In the genomic region with DNA sequence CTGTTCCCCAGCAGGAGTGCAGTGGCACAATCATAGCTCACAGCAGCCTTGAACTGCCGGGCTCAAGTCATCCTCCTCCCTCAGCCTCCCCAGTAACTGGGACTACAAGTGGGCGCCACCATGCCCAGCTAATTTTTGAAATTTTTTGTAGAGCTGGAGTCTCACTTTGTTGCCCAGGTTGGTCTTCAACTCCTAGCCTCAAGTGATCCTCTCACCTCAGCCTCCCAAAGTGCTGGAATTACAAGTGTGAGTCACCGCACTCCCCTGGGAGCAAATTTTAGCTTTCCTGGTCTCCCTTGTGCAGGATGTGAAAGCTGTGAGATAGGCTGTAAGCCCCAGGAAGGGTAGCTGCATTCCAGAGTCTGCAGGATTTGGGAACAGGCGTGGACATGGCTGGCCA, we compare ENCODE assay signal across 10 cellular contexts.
"Had no signal": no experiment of that assay in that cellular context is flagged by ENCODE, and none has a peak within 500 bp of the region (broad histone marks: within the 10 kb centered on the region; RNA-seq: fewer than 3 reads in every experiment).

No MANE protein-coding gene starts in this region.

- H2AFZ ChIP-seq: GM23248 had no signal

- H3K27ac ChIP-seq: GM23248, KMS-11 had no signal

- H3K4me2 ChIP-seq: KMS-11 had no signal

- H3K4me1 ChIP-seq: HAP-1 had no signal

- H3K4me3 Mint-ChIP-seq: HFFc6, IgD-negative memory B cell had no signal

- H3K9me3 ChIP-seq: HAP-1 had no signal

- H3K36me3 ChIP-seq: HAP-1 had no signal

- H3K9me3 Mint-ChIP-seq: HFFc6, IgD-negative memory B cell had no signal

- DNase-seq: GM23248, GOT3, H7, HFFc6, KBM-7 had no signal

- H3K4me3 ChIP-seq: GM23248, HAP-1 had no signal

- H3K27me3 Mint-ChIP-seq: IgD-negative memory B cell had no signal

- ATAC-seq: HCT116 had no signal

- H3K27ac Mint-ChIP-seq: HFFc6 had no signal

- FAIRE-seq: HTR-8/SVneo had no signal

- H3K9ac ChIP-seq: GM23248, KMS-11 had no signal
